8 cellular contexts compared by ENCODE assay signal in the genomic region with DNA sequence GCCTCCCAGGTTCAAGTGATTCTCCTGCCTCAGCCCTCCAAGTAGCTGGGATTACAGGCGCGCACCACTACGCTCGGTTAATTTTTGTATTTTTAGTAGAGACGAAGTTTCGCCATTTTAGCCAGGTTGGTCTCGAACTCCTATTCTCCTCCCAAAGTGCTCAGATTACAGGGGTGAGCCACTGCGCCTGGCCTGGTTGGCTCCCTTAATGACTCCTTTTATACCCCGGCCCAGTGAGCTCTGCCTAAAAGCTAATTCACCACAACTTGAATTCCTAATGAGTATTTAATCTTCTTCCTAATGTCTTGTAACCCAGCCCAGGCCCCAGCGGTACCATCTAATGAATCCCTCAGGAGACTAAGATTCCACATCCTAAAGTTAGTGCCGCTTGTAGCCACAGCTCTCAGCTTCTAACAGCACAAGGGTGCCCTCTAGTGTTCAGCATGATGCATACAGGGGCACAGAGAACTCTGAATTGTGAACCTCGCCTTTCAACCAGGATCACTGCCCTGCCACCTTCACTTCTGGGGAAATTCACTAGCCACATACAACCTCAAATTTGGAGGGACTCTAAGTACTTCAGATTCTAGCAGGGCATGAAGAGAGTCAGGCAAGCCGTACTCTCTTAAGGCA.
A peak's percentile ranks its signal among the peaks of the same experiment; 100 is the strongest.
DNase-seq lines count a peak whose midpoint lies in the region; ATAC-seq and TF ChIP-seq lines count a peak whose summit lies in the region.

No MANE protein-coding gene starts in this region.

- H3K27ac ChIP-seq in PC-3 (ENCODE audit: low read length) = no peak overlapping the region
- no peak overlapping the region for H3K27ac ChIP-seq in foreskin keratinocyte
- H3K27ac ChIP-seq in parathyroid adenoma = no peak overlapping the region

- H3K4me2 ChIP-seq in PC-3 (ENCODE audit: low read length) = no peak overlapping the region
- no peak overlapping the region for H3K4me2 ChIP-seq in parathyroid adenoma (ENCODE audit: low read length)

- H3K79me2 ChIP-seq in PC-3 (ENCODE audit: low read length) (no peaks in the 10 kb centered on the region), parathyroid adenoma (no peaks in the 10 kb centered on the region)

- intact Hi-C loops in PC-3 (cut with micrococcal nuclease) = loop anchor here (1.0 kb wide), 1 partner anchor 657 kb away; no protein-coding TSS in a partner anchor

- H3K9ac ChIP-seq in PC-3 (ENCODE audit: low read length) = no peak overlapping the region
- H3K9ac ChIP-seq in parathyroid adenoma = no peak overlapping the region

- no peak overlapping the region for H3K4me3 Mint-ChIP-seq in activated T-cell treated with anti-CD3 and anti-CD28 coated beads, Interleukin-2, amount 50 U/mL, for 72 hours

- H3K36me3 Mint-ChIP-seq in activated T-cell treated with anti-CD3 and anti-CD28 coated beads, Interleukin-2, amount 50 U/mL, for 72 hours (ENCODE audit: insufficient read depth in 2 of 2) = no peaks in the 10 kb centered on the region

- no peak overlapping the region for H3K27ac Mint-ChIP-seq in activated T-cell treated with anti-CD3 and anti-CD28 coated beads, Interleukin-2, amount 50 U/mL, for 72 hours

- H3K9me3 ChIP-seq in PC-3 (ENCODE audit: low read length) (no peaks in the 10 kb centered on the region), parathyroid adenoma (ENCODE audit: control insufficient read depth, low read length) (no peaks in the 10 kb centered on the region)

- CTCF ChIA-PET in PC-3 (lab: Charles Lee) = no interaction called here

- no peaks in the 10 kb centered on the region for H3K9me3 Mint-ChIP-seq in activated T-cell treated with anti-CD3 and anti-CD28 coated beads, Interleukin-2, amount 50 U/mL, for 72 hours

- ATAC-seq in GM19452 (IDR thresholded peaks at IDR 0.05; ENCODE audit: unreplicated experiment) (peak; percentile 66), PC-3 (peak; percentile 96), foreskin keratinocyte (peak; percentile 62), GM21619 (IDR thresholded peaks at IDR 0.05; ENCODE audit: unreplicated experiment) (no peak)
- ATAC-seq in activated T-cell treated with anti-CD3 and anti-CD28 coated beads, Interleukin-2, amount 50 U/mL, for 72 hours (replicated peaks in 1 of 2) = peak; percentile 49 to 74

- H3K4me3 ChIP-seq in PC-3 (ENCODE audit: low read length) = no peak overlapping the region
- no peak overlapping the region for H3K4me3 ChIP-seq in parathyroid adenoma (ENCODE audit: low read depth, low read length)

- no peaks in the 10 kb centered on the region for H3K27me3 ChIP-seq in PC-3 (ENCODE audit: low read length)
- no peaks in the 10 kb centered on the region for H3K27me3 ChIP-seq in foreskin keratinocyte
- H3K27me3 ChIP-seq in parathyroid adenoma (ENCODE audit: control insufficient read depth, insufficient read depth, low read length) = no peaks in the 10 kb centered on the region

- H3K36me3 ChIP-seq in PC-3 (ENCODE audit: low read depth, low read length) (no peaks in the 10 kb centered on the region), parathyroid adenoma (ENCODE audit: control insufficient read depth, insufficient read depth, low read length) (no peaks in the 10 kb centered on the region)

- H3K4me1 ChIP-seq in PC-3 (ENCODE audit: insufficient read depth, low read length) (no peaks in the 10 kb centered on the region), foreskin keratinocyte (no peaks in the 10 kb centered on the region), parathyroid adenoma (no peaks in the 10 kb centered on the region)

- no peaks in the 10 kb centered on the region for H3F3A ChIP-seq in PC-3 (ENCODE audit: low read length, unreplicated experiment)

- H3K9me2 ChIP-seq in PC-3 (replicated peaks; ENCODE audit: low read length) = no peaks in the 10 kb centered on the region

- peaks cover 10% of the 10 kb centered on the region for H3K27me3 Mint-ChIP-seq in activated T-cell treated with anti-CD3 and anti-CD28 coated beads, Interleukin-2, amount 50 U/mL, for 72 hours (ENCODE audit: low read depth)

- no peaks in the 10 kb centered on the region for H4K20me1 ChIP-seq in PC-3 (ENCODE audit: low read length)

- TF ChIP-seq CTCF in PC-3 (conservative IDR thresholded peaks at IDR 0.05; ENCODE audit: low read depth, low read length) (peak; percentile 85), foreskin keratinocyte (conservative IDR thresholded peaks at IDR 0.05) (peak; percentile 63), parathyroid adenoma (IDR thresholded peaks at IDR 0.05) (peak; percentile 38)

- POLR2A ChIA-PET in PC-3 (lab: Charles Lee; ENCODE audit: unreplicated experiment) = no interaction called here

- no peaks in the 10 kb centered on the region for H3K4me1 Mint-ChIP-seq in activated T-cell treated with anti-CD3 and anti-CD28 coated beads, Interleukin-2, amount 50 U/mL, for 72 hours (ENCODE audit: low read depth)

- H2AFZ ChIP-seq in PC-3 (ENCODE audit: low read length) = no peak overlapping the region
- H2AFZ ChIP-seq in parathyroid adenoma = no peak overlapping the region

- DNase-seq in DMS153 (lab: John Stamatoyannopoulos, UW) (peak; percentile 36), HK-2 (ENCODE audit: unreplicated experiment) (peak; percentile 38), PC-3 (peak; percentile 68), foreskin keratinocyte (peak in 1 of 2 donors; percentile 25)
- peak; percentile 41 to 56 for DNase-seq in activated T-cell treated with anti-CD3 and anti-CD28 coated beads, Interleukin-2, amount 50 U/mL, for 72 hours

- BruUV-seq in PC-3 (replicated peaks; lab: Mats Ljungman, UMichigan) = no TSS peak
